ENCODE assay signal across 1 cellular context in genomic region chrX:23726196-23726595, GRCh38.
TF ChIP-seq lines count a peak whose summit lies in the region.

No MANE protein-coding gene starts in this region.

TF ChIP-seq in GM23338, 12 proteins besides CTCF, POLR2A, EP300 and RAD21 (continued from another document):
- no peak for TF ChIP-seq ZNF462 (CRISPR knock-in tag; IDR thresholded peaks at IDR 0.05)
- no peak for TF ChIP-seq NANOG (IDR thresholded peaks at IDR 0.05; ENCODE audit: borderline replicate concordance)
- no peak for TF ChIP-seq POLR2AphosphoS5 (IDR thresholded peaks at IDR 0.05; ENCODE audit: low read depth)
- no peak for TF ChIP-seq STAT1 (IDR thresholded peaks at IDR 0.05; ENCODE audit: unreplicated experiment)
- TF ChIP-seq REST (IDR thresholded peaks at IDR 0.05; ENCODE audit: unreplicated experiment), result no peak
- TF ChIP-seq ZNF114 (CRISPR knock-in tag; IDR thresholded peaks at IDR 0.05), result no peak
